9 cellular contexts compared by ENCODE assay signal in the genomic region with DNA sequence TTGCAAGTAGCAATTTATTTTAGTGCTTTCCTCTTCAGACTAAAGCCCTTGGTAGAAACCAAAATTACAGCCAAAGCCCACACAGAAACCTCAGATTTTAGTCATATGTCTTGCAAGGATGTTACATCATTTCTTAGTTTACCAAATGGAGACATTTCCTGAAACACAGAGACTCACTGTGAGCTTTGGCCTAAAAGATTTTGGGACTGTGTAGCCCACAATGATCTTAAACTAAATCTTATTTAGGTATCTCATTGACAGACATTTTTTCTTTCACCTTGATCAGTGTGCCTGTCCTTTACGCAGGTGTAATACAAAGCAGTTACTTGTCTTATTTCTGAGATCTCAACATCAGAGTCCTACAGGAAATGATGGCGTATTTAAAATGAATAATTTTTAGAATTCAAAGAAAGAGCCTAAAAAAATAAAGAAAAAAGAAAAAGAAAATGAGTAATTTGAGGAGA. TPM values are rescaled to one million over a fixed set of nuclear protein-coding genes. Genes with fewer than 3 reads are reported as not detected.
A peak's percentile ranks its signal among the peaks of the same experiment; 100 is the strongest.
DNase-seq lines count a peak whose midpoint lies in the region; ATAC-seq and TF ChIP-seq lines count a peak whose summit lies in the region.
"Had no signal": no experiment of that assay in that cellular context is flagged by ENCODE, and none has a peak within 500 bp of the region (broad histone marks: within the 10 kb centered on the region; RNA-seq: fewer than 3 reads in every experiment).

No MANE protein-coding gene starts in this region.

- ATAC-seq in GM18498 (IDR thresholded peaks at IDR 0.05; ENCODE audit: unreplicated experiment) (peak; percentile 34), HG03103 (IDR thresholded peaks at IDR 0.05; ENCODE audit: low read depth, unreplicated experiment) (peak; percentile 36), activated B cell treated with CpG ODN at 0.5 μM for 24 hours (ENCODE audit: low read depth) (peak; percentile 8), HG02840 (IDR thresholded peaks at IDR 0.05; ENCODE audit: low FRiP score, unreplicated experiment) (no peak)
- ATAC-seq in naive thymus-derived CD8-positive, alpha-beta T cell = peak; percentile 44 to 54

- H3K4me3 Mint-ChIP-seq in activated B cell treated with CpG ODN at 0.5 μM for 24 hours = no peak overlapping the region
- H3K4me3 Mint-ChIP-seq in naive thymus-derived CD8-positive, alpha-beta T cell = peak overlapping the region in 3 of 10 donors; percentile 13 to 62 (median 22)

- TF ChIP-seq CTCF in activated B cell treated with CpG ODN at 0.5 μM for 24 hours (IDR thresholded peaks at IDR 0.05) = no peak

- H3K9me3 Mint-ChIP-seq in activated B cell treated with CpG ODN at 0.5 μM for 24 hours = no peaks in the 10 kb centered on the region
- H3K9me3 Mint-ChIP-seq in naive thymus-derived CD8-positive, alpha-beta T cell = no peaks in the 10 kb centered on the region

- intact Hi-C loops in activated B cell treated with CpG ODN at 0.5 μM for 24 hours (cut with micrococcal nuclease) = no loop called here

- POLR2A ChIA-PET in activated B cell treated with CpG ODN at 0.5 μM for 24 hours (lab: Charles Lee) = interaction anchor here (0.7 to 1.6 kb wide), 4 partner anchors 27 to 527 kb away, joined by 3 to 8 read pairs (median 4); partner anchors contain the start of genes AP4E1 and TRPM7
- POLR2A ChIA-PET in naive thymus-derived CD8-positive, alpha-beta T cell (lab: Charles Lee) = interaction anchor here (1.1 to 2.7 kb wide), 3 partner anchors 27 to 194 kb away, joined by 3 to 19 read pairs (median 5); partner anchors contain the start of genes AP4E1 and TRPM7

- H3K27ac Mint-ChIP-seq in activated B cell treated with CpG ODN at 0.5 μM for 24 hours = peak overlapping the region; percentile 76
- H3K27ac Mint-ChIP-seq in naive thymus-derived CD8-positive, alpha-beta T cell = peak overlapping the region in 8 of 10 donors; percentile 4 to 91 (median 76)

- no peaks in the 10 kb centered on the region for H3K36me3 Mint-ChIP-seq in activated B cell treated with CpG ODN at 0.5 μM for 24 hours (ENCODE audit: low read depth)
- no peaks in the 10 kb centered on the region for H3K36me3 Mint-ChIP-seq in naive thymus-derived CD8-positive, alpha-beta T cell

- no peaks in the 10 kb centered on the region for H3K27me3 Mint-ChIP-seq in activated B cell treated with CpG ODN at 0.5 μM for 24 hours
- H3K27me3 Mint-ChIP-seq in naive thymus-derived CD8-positive, alpha-beta T cell = no peaks in the 10 kb centered on the region

- no peak for DNase-seq in activated B cell treated with CpG ODN at 0.5 μM for 24 hours
- peak in 2 of 10 donors; percentile 15 to 27 for DNase-seq in naive thymus-derived CD8-positive, alpha-beta T cell
- DNase-seq in pons (ENCODE audit: low spot score) = no peak
- DNase-seq in NCI-H1694 treated with DMSO at 0.1 percent for 48 hours (lab: John Stamatoyannopoulos, UW) = no peak
- no peak for DNase-seq in central memory CD4-positive, alpha-beta T cell
- DNase-seq: islet precursor cell had no signal

- peaks cover 63% of the 10 kb centered on the region for H3K4me1 Mint-ChIP-seq in activated B cell treated with CpG ODN at 0.5 μM for 24 hours
- peaks cover 8 to 51% (median 21%) of the 10 kb centered on the region in 4 donors for H3K4me1 Mint-ChIP-seq in naive thymus-derived CD8-positive, alpha-beta T cell

- CTCF ChIA-PET in activated B cell treated with CpG ODN at 0.5 μM for 24 hours (lab: Charles Lee) = interaction anchor here (1.0 kb wide), 1 partner anchor 205 kb away, joined by 3 read pairs; no protein-coding TSS in a partner anchor

RNA-seq across cellular contexts. Expression of gene AP4E1, which starts 27.8 kb away (rescaled TPM):
- total RNA-seq in activated B cell treated with CpG ODN at 0.5 μM for 24 hours = 11.1 and 13.4 TPM in 2 replicates
- total RNA-seq in naive thymus-derived CD8-positive, alpha-beta T cell = 10 to 100 TPM; 16.1 to 18.1 TPM
- 1 to 10 TPM; 3.6 to 4.2 (median 3.7) TPM for polyA plus RNA-seq in naive thymus-derived CD8-positive, alpha-beta T cell
